Comparison of ENCODE assay signal across 20 cellular contexts in the genomic region with DNA sequence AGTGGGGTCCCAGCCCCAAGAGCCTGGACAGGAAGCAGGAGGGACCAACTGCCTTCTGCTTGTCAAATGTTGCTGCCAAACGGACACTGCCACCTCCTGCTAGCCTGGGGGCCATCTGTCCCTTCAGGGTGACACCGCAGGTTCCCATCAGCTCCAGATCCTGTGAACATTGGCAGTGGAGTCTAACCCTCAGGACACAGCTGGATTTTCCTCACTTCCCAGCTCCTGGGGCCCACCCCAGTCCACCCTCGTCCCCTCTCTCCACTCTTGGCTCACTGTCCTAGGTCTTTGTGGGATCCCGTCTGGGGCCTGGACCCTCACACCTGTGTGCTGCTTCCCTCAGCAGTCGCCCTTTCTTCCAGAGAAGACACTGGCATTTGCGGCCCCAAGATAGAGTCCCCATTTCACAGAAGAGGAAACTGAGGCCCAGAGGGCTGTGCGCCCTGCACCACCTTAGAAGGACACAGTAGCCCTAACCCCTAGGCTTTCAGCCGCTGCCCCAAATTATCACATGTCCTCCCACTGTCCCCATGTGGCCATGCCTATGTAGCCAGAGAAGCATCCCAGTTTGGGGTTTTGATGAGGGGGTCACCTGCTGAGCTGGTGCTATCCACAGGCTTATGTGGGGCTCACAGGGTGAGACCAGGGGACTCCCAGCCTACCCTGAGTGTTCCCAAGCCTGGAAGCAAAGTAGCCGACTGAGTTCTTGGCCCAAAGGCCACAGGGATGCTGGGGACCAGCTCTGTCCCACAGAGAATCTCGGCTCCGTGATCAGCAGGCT. TPM values are rescaled to one million over a fixed set of nuclear protein-coding genes. Genes with fewer than 3 reads are reported as not detected.
"Had no signal": no experiment of that assay in that cellular context is flagged by ENCODE, and none has a peak within 500 bp of the region (broad histone marks: within the 10 kb centered on the region; RNA-seq: fewer than 3 reads in every experiment).

No MANE protein-coding gene starts in this region.

- H3K27ac Mint-ChIP-seq: natural killer cell; stimulated activated effector memory CD8-positive, alpha-beta T cell treated with anti-CD3 and anti-CD28 coated beads, Interleukin-12 subunit alpha, Interleukin-12 subunit beta, amount 100 ng/mL, for 72 hours had no signal

- DNase-seq: effector memory CD4-positive, alpha-beta T cell; left ventricle myocardium superior; lower lobe of right lung; natural killer cell; sigmoid colon; stimulated activated CD4-positive, alpha-beta T cell treated with anti-CD3 and anti-CD28 coated beads, Interleukin-2, amount 100 ng/mL, for 24 hours; stimulated activated CD4-positive, alpha-beta T cell treated with anti-CD3 and anti-CD28 coated beads, Interleukin-4, amount 100 ng/mL, for 24 hours; stimulated activated naive CD4-positive, alpha-beta T cell treated with Interleukin-2 at 50 U/mL for 16 hours; stomach; thyroid gland; trophoblast cell had no signal

- H3K4me3 Mint-ChIP-seq: natural killer cell; stimulated activated effector memory CD8-positive, alpha-beta T cell treated with anti-CD3 and anti-CD28 coated beads, Interleukin-12 subunit alpha, Interleukin-12 subunit beta, amount 100 ng/mL, for 72 hours had no signal

- H3K27ac ChIP-seq: lower lobe of right lung, neutrophil, parathyroid adenoma, prostate gland, right atrium auricular region, sigmoid colon, stomach, thyroid gland, vagina had no signal

- ATAC-seq: left ventricle myocardium superior; lower lobe of right lung; natural killer cell; stimulated activated effector memory CD8-positive, alpha-beta T cell treated with anti-CD3 and anti-CD28 coated beads, Interleukin-12 subunit alpha, Interleukin-12 subunit beta, amount 100 ng/mL, for 72 hours had no signal

- H3K9me3 Mint-ChIP-seq: natural killer cell; stimulated activated effector memory CD8-positive, alpha-beta T cell treated with anti-CD3 and anti-CD28 coated beads, Interleukin-12 subunit alpha, Interleukin-12 subunit beta, amount 100 ng/mL, for 72 hours had no signal

- H3K4me1 Mint-ChIP-seq: natural killer cell; stimulated activated effector memory CD8-positive, alpha-beta T cell treated with anti-CD3 and anti-CD28 coated beads, Interleukin-12 subunit alpha, Interleukin-12 subunit beta, amount 100 ng/mL, for 72 hours had no signal

- H3K36me3 Mint-ChIP-seq: natural killer cell; stimulated activated effector memory CD8-positive, alpha-beta T cell treated with anti-CD3 and anti-CD28 coated beads, Interleukin-12 subunit alpha, Interleukin-12 subunit beta, amount 100 ng/mL, for 72 hours had no signal

RNA-seq across cellular contexts. Expression of a gene that starts 20.1 kb away (rescaled TPM):
- total RNA-seq: fibroblast of villous mesenchyme, lower lobe of right lung, mononuclear cell, natural killer cell, skeletal muscle tissue had no signal
